Comparison of ENCODE assay signal across 13 cellular contexts in the genomic region with DNA sequence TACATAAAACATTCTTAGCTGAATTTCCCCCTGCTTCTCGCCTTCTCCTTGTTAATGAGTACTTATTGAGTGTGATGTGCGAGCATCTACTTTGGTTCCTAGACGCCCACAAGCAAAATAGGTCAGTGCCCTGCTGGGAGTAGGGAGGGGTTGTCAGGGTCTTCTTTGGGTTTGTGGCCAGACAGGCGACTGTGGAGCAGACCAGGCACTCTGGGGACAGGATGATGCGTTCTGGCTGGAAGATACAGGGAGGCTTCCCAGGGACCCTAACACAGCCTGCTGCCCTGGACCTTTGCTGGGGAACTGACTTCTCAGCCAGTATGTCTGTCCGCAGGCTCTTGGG.
A peak's percentile ranks its signal among the peaks of the same experiment; 100 is the strongest.
DNase-seq lines count a peak whose midpoint lies in the region; ATAC-seq and TF ChIP-seq lines count a peak whose summit lies in the region.
"Had no signal": no experiment of that assay in that cellular context is flagged by ENCODE, and none has a peak within 500 bp of the region (broad histone marks: within the 10 kb centered on the region; RNA-seq: fewer than 3 reads in every experiment).

No MANE protein-coding gene starts in this region.

- 92% methylated on average over 6 of the region's 6 CpGs for WGBS in mesenchymal stem cell
- WGBS in stomach, 5 donors: 81 to 94% (median 85%) methylated on average over 5 to 6 of the region's 6 CpGs

- no peaks in the 10 kb centered on the region for H3K79me2 ChIP-seq in PC-3 (ENCODE audit: low read length)

- no peak overlapping the region for H2BK5ac ChIP-seq in mesenchymal stem cell (ENCODE audit: low read depth, low read length, poor library complexity, severe bottlenecking)

- H3K23ac ChIP-seq in mesenchymal stem cell (ENCODE audit: low read length in 2 of 2): no peak overlapping the region

- H4K91ac ChIP-seq in mesenchymal stem cell (ENCODE audit: low read length): no peak overlapping the region

- H3K36me3 Mint-ChIP-seq in HFFc6 (ENCODE audit: low read depth): peaks cover 7% of the 10 kb centered on the region; the same call in 1 of the 2 replicates

- no peak overlapping the region for H2BK120ac ChIP-seq in mesenchymal stem cell (ENCODE audit: low read depth, low read length)

- no peak for TF ChIP-seq EP300 in stomach (IDR thresholded peaks at IDR 0.05)

- H3K36me3 ChIP-seq in ascending aorta (peaks cover 0 to 4% of the 10 kb centered on the region in 2 donors), mesenchymal stem cell (ENCODE audit: control insufficient read depth in 1 of 2, insufficient read depth in 2 of 2, low read depth in 1 of 2, low read length in 2 of 2) (peaks cover 0 to 3% of the 10 kb centered on the region in 2 experiments), stomach (no peaks in the 10 kb centered on the region), PC-3 (ENCODE audit: low read depth, low read length) (no peaks in the 10 kb centered on the region)

- H4K8ac ChIP-seq in mesenchymal stem cell (ENCODE audit: low read length): no peak overlapping the region

- BruUV-seq in PC-3 (replicated peaks; lab: Mats Ljungman, UMichigan): no TSS peak

- H3K27ac ChIP-seq in ascending aorta (peak overlapping the region; percentile 25 to 41), mesenchymal stem cell (ENCODE audit: low read length, poor library complexity, severe bottlenecking) (no peak overlapping the region), stomach (peak overlapping the region in 3 of 5 donors; percentile 6 to 67 (median 66)), PC-3 (ENCODE audit: low read length) (no peak overlapping the region)

- no peak overlapping the region for H2AK5ac ChIP-seq in mesenchymal stem cell (ENCODE audit: low read length, severe bottlenecking)

- no peak overlapping the region for H3K4me3 ChIP-seq in ascending aorta
- peak overlapping the region in 1 of 2 experiments; percentile 71 for H3K4me3 ChIP-seq in mesenchymal stem cell (ENCODE audit: insufficient read depth in 1 of 2, low read depth in 1 of 2, low read length in 2 of 2)
- H3K4me3 ChIP-seq in stomach: peak overlapping the region in 1 of 4 donors; percentile 24
- H3K4me3 ChIP-seq in PC-3 (ENCODE audit: low read length): no peak overlapping the region
- H3K4me3 ChIP-seq: GM12878 had no signal

- H3K4me1 ChIP-seq in ascending aorta (peaks cover 2 to 18% of the 10 kb centered on the region in 2 donors), mesenchymal stem cell (ENCODE audit: control insufficient read depth, insufficient read depth, low read depth, low read length) (peaks cover 5% of the 10 kb centered on the region), stomach (peaks cover 4 to 22% (median 18%) of the 10 kb centered on the region in 4 donors), PC-3 (ENCODE audit: insufficient read depth, low read length) (peaks cover 11% of the 10 kb centered on the region)

- H3K9me2 ChIP-seq in PC-3 (replicated peaks; ENCODE audit: low read length): no peaks in the 10 kb centered on the region

- peaks cover 54% of the 10 kb centered on the region for H3K4me1 Mint-ChIP-seq in HFFc6 (ENCODE audit: low read depth)
- H3K4me1 Mint-ChIP-seq: activated T-helper 17 cell treated with anti-CD3 and anti-CD28 coated beads, Interleukin-2, amount 50 U/mL, for 72 hours had no signal

- no peak overlapping the region for H2AFZ ChIP-seq in mesenchymal stem cell (ENCODE audit: low read depth, low read length)
- no peak overlapping the region for H2AFZ ChIP-seq in PC-3 (ENCODE audit: low read length)

- no peaks in the 10 kb centered on the region for H3F3A ChIP-seq in PC-3 (ENCODE audit: low read length, unreplicated experiment)

- ATAC-seq in PC-3: no peak
- ATAC-seq: activated T-helper 17 cell treated with anti-CD3 and anti-CD28 coated beads, Interleukin-2, amount 50 U/mL, for 72 hours; GM12878 had no signal

- no peaks in the 10 kb centered on the region for H4K20me1 ChIP-seq in PC-3 (ENCODE audit: low read length)

- no peaks in the 10 kb centered on the region for H3K9me3 Mint-ChIP-seq in HFFc6
- H3K9me3 Mint-ChIP-seq: activated T-helper 17 cell treated with anti-CD3 and anti-CD28 coated beads, Interleukin-2, amount 50 U/mL, for 72 hours; CD4-positive, alpha-beta T cell had no signal

- peak overlapping the region; percentile 31 for H2BK15ac ChIP-seq in mesenchymal stem cell (ENCODE audit: low read depth, poor library complexity, severe bottlenecking)

- H3K9ac ChIP-seq in mesenchymal stem cell (ENCODE audit: low read length) (peak overlapping the region; percentile 26), PC-3 (ENCODE audit: low read length) (no peak overlapping the region)

- no peak overlapping the region for H3K14ac ChIP-seq in mesenchymal stem cell (ENCODE audit: low read length in 2 of 2)

- H3K27me3 ChIP-seq in ascending aorta (no peaks in the 10 kb centered on the region), mesenchymal stem cell (ENCODE audit: control insufficient read depth in 1 of 2, insufficient read depth in 1 of 2, low read length in 2 of 2) (peaks cover 0 to 4% of the 10 kb centered on the region in 2 experiments), stomach (no peaks in the 10 kb centered on the region), PC-3 (ENCODE audit: low read length) (no peaks in the 10 kb centered on the region)

- no peak for TF ChIP-seq POLR2A in stomach (IDR thresholded peaks at IDR 0.05)

- DNase-seq in HFFc6 (no peak), ascending aorta (ENCODE audit: low spot score in 2 of 2) (peak in 1 of 2 donors; percentile 35), mesenchymal stem cell (no peak), stomach (no peak), amniotic stem cell (lab: John Stamatoyannopoulos, UW) (no peak), NCI-H524 treated with DMSO at 0.1 percent for 48 hours (lab: John Stamatoyannopoulos, UW) (no peak), NCI-H510A (lab: John Stamatoyannopoulos, UW) (no peak), PC-3 (no peak)
- DNase-seq: activated CD4-positive, alpha-beta T cell treated with anti-CD3 and anti-CD28 coated beads, Interleukin-2, amount 50 U/mL, for 48 hours; CD4-positive, alpha-beta T cell; SHP77 treated with DMSO at 0.1 percent for 48 hours had no signal

- H3K4me3 Mint-ChIP-seq in HFFc6: peak overlapping the region; percentile 80
- H3K4me3 Mint-ChIP-seq: activated T-helper 17 cell treated with anti-CD3 and anti-CD28 coated beads, Interleukin-2, amount 50 U/mL, for 72 hours; CD4-positive, alpha-beta T cell had no signal

- no peak overlapping the region for H3K4ac ChIP-seq in mesenchymal stem cell (ENCODE audit: low read depth in 1 of 2, low read length in 2 of 2)

- H3K79me1 ChIP-seq in mesenchymal stem cell (replicated peaks; ENCODE audit: low read length, poor library complexity, severe bottlenecking): peaks cover 24% of the 10 kb centered on the region

- no peak overlapping the region for H3K18ac ChIP-seq in mesenchymal stem cell (ENCODE audit: low read depth in 1 of 2, low read length in 2 of 2)

- H3K9me3 ChIP-seq in ascending aorta (no peaks in the 10 kb centered on the region), mesenchymal stem cell (ENCODE audit: control insufficient read depth, low read length) (no peaks in the 10 kb centered on the region), stomach (no peaks in the 10 kb centered on the region), PC-3 (ENCODE audit: low read length) (no peaks in the 10 kb centered on the region)

- intact Hi-C loops in ascending aorta (cut with DNase I) (no loop called here), stomach (cut with DNase I; ENCODE audit: low total_unique reads) (no loop called here), PC-3 (cut with micrococcal nuclease) (no loop called here)

- H3K27ac Mint-ChIP-seq in HFFc6: peak overlapping the region; percentile 84
- H3K27ac Mint-ChIP-seq: activated T-helper 17 cell treated with anti-CD3 and anti-CD28 coated beads, Interleukin-2, amount 50 U/mL, for 72 hours; CD4-positive, alpha-beta T cell had no signal

- H2BK12ac ChIP-seq in mesenchymal stem cell (ENCODE audit: low read length in 2 of 2): no peak overlapping the region

- H3K27me3 Mint-ChIP-seq in HFFc6 (ENCODE audit: insufficient read depth): no peaks in the 10 kb centered on the region; the same call in 1 of the 2 replicates
- H3K27me3 Mint-ChIP-seq: activated T-helper 17 cell treated with anti-CD3 and anti-CD28 coated beads, Interleukin-2, amount 50 U/mL, for 72 hours; CD4-positive, alpha-beta T cell had no signal

- H3K4me2 ChIP-seq in mesenchymal stem cell (ENCODE audit: low read length, poor library complexity, severe bottlenecking) (no peak overlapping the region), PC-3 (ENCODE audit: low read length) (no peak overlapping the region)

- TF ChIP-seq CTCF in HFFc6 (IDR thresholded peaks at IDR 0.05) (no peak), ascending aorta (IDR thresholded peaks at IDR 0.05) (no peak), stomach (IDR thresholded peaks at IDR 0.05) (no peak), PC-3 (conservative IDR thresholded peaks at IDR 0.05; ENCODE audit: low read depth, low read length) (no peak)

- POLR2A ChIA-PET in PC-3 (lab: Charles Lee; ENCODE audit: unreplicated experiment): no interaction called here

- CTCF ChIA-PET in PC-3 (lab: Charles Lee): no interaction called here

Comparison
In these comparisons a context has a peak if more than half of its experiments do, and no peak if none do; other contexts are left out.
1. H3K27ac ChIP-seq: peak in ascending aorta (2 of 2) and stomach (3 of 5); none in mesenchymal stem cell (single experiment) and PC-3 (single experiment).